In the genomic region with DNA sequence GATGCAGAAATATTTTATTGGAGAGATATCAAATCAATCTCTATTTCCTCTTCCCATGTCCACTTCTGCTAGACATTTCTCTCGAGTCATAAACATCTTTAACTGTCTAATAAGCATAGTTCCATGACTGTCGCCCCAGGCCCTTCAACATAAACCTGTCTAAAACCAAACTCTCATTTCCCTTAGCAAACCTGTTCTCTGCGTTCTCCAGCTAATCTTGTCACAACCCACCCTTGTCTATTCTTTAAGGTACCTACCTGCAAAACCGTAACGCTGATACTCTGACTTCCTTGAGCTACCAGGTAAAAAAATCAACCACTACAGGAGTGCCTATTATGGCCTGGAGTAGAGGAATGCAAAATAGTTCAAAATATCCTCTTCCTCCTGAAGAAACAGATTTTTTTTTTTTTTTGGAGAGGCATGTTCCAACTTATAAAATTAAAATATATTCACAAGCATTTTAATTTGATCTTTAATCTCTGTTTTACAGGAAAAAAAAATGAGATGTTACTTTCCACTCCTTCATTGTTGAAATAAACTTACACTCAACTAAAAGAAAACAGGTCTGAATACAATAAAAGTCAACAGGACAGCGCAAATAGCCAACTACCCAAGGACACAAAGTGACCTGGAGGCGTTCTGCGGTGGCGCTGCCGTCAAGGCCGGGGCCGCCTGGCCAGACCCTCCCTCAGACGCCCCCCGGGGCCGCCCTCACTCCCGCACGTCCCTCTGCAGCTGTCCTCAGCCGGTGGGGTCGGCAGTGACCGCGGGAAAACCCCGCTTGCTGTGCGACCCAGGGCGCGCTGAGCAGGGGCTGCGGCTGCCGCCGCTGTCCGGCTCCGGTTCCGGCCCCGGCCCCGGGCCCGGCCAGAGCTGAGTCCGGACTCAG, we compare ENCODE assay signal across 8 cellular contexts. TPM values are rescaled to one million over a fixed set of nuclear protein-coding genes. Genes with fewer than 3 reads are reported as not detected.
DNase-seq lines count a peak whose midpoint lies in the region; ATAC-seq, FAIRE-seq and TF ChIP-seq lines count a peak whose summit lies in the region.

No MANE protein-coding gene starts in this region.

- peak overlapping the region; percentile 83 for H3K9ac ChIP-seq in mesendoderm (ENCODE audit: low read length)

- peaks cover 4% of the 10 kb centered on the region for H3K4me1 ChIP-seq in mesendoderm (ENCODE audit: control insufficient read depth, low read depth, low read length)

- peak overlapping the region; percentile 75 for H3K4me3 ChIP-seq in mesendoderm (ENCODE audit: low read length)

- no peak overlapping the region for H3K23ac ChIP-seq in mesendoderm (ENCODE audit: low read length)

- peak; percentile 20 for FAIRE-seq in urothelium cell line (lab: Jason Lieb, UNC)

- H3K36me3 Mint-ChIP-seq in CD14-positive monocyte: peaks cover 15 to 21% of the 10 kb centered on the region in 2 donors
- peaks cover 38% of the 10 kb centered on the region for H3K36me3 Mint-ChIP-seq in dendritic cell treated with granulocyte-macrophage colony-stimulating factor and Interleukin-4, amounts not matched to agents 40 ng/mL and 50 ng/mL, for 4 days (ENCODE audit: low read depth)

- no peak overlapping the region for H2BK15ac ChIP-seq in mesendoderm (replicated peaks; ENCODE audit: low read depth)

- no peak for TF ChIP-seq CTCF in CD14-positive monocyte (IDR thresholded peaks at IDR 0.05)

- no CpG with 5 or more reads among the region's 35 CpGs for WGBS in mesendoderm (ENCODE audit: extremely low coverage, insufficient coverage, low lambda C conversion rate)

- no peak overlapping the region for H4K8ac ChIP-seq in mesendoderm (ENCODE audit: low read depth, low read length)

- peak overlapping the region; percentile 96 to 97 for H3K4me3 Mint-ChIP-seq in CD14-positive monocyte
- peak overlapping the region; percentile 96 for H3K4me3 Mint-ChIP-seq in dendritic cell treated with granulocyte-macrophage colony-stimulating factor and Interleukin-4, amounts not matched to agents 40 ng/mL and 50 ng/mL, for 4 days

- H3K79me1 ChIP-seq in mesendoderm (ENCODE audit: low read length): peaks cover 7% of the 10 kb centered on the region

- H3K27ac Mint-ChIP-seq in CD14-positive monocyte: peak overlapping the region; percentile 82 to 96 (median 93)
- H3K27ac Mint-ChIP-seq in dendritic cell treated with granulocyte-macrophage colony-stimulating factor and Interleukin-4, amounts not matched to agents 40 ng/mL and 50 ng/mL, for 4 days: peak overlapping the region; percentile 100

- H2AK5ac ChIP-seq in mesendoderm (ENCODE audit: low read length): no peak overlapping the region

- H3K18ac ChIP-seq in mesendoderm (ENCODE audit: low read length): peak overlapping the region; percentile 70

- peaks cover 42% of the 10 kb centered on the region for H3K79me2 ChIP-seq in mesendoderm (ENCODE audit: control insufficient read depth, insufficient read depth, low read length)

- H3K27ac ChIP-seq in mesendoderm (ENCODE audit: low read depth, low read length): peak overlapping the region; percentile 99

- DNase-seq in CD14-positive monocyte (ENCODE audit: low spot score) (no peak), mesendoderm (peak; percentile 11), urothelium cell line (ENCODE audit: low spot score) (no peak)
- no peak for DNase-seq in activated CD4-positive, alpha-beta T cell treated with anti-CD3 and anti-CD28 coated beads for 1 hour

- H3K27me3 Mint-ChIP-seq in CD14-positive monocyte (ENCODE audit: low read depth in 3 of 3): peaks cover 0 to 2% (median 0%) of the 10 kb centered on the region in 3 donors
- H3K27me3 Mint-ChIP-seq in dendritic cell treated with granulocyte-macrophage colony-stimulating factor and Interleukin-4, amounts not matched to agents 40 ng/mL and 50 ng/mL, for 4 days: no peaks in the 10 kb centered on the region

- intact Hi-C loops in CD14-positive monocyte (cut with micrococcal nuclease): loop anchor here in 1 of 2 donors (10.0 kb wide), 1 partner anchor 721 kb away; the partner anchor contains the start of gene DMTF1
- intact Hi-C loops in dendritic cell treated with granulocyte-macrophage colony-stimulating factor and Interleukin-4, amounts not matched to agents 40 ng/mL and 50 ng/mL, for 4 days (cut with micrococcal nuclease): loop anchor here (2.0 to 5.0 kb wide), 3 partner anchors 342 to 723 kb away; partner anchors contain the start of genes CROT and DMTF1

- peaks cover 9 to 20% (median 12%) of the 10 kb centered on the region in 7 donors for H3K9me3 Mint-ChIP-seq in CD14-positive monocyte
- peaks cover 9% of the 10 kb centered on the region for H3K9me3 Mint-ChIP-seq in dendritic cell treated with granulocyte-macrophage colony-stimulating factor and Interleukin-4, amounts not matched to agents 40 ng/mL and 50 ng/mL, for 4 days

- H4K5ac ChIP-seq in mesendoderm (ENCODE audit: low read length): no peak overlapping the region

- peak overlapping the region; percentile 15 for H2BK5ac ChIP-seq in mesendoderm (ENCODE audit: low read length)

- H3K4me2 ChIP-seq in mesendoderm (ENCODE audit: low read length): peak overlapping the region; percentile 77

- no peaks in the 10 kb centered on the region for H3K36me3 ChIP-seq in mesendoderm (ENCODE audit: control insufficient read depth, insufficient read depth, low read length)

- ATAC-seq in GM18868 (IDR thresholded peaks at IDR 0.05; ENCODE audit: unreplicated experiment) (peak; percentile 10), HG03060 (IDR thresholded peaks at IDR 0.05; ENCODE audit: low read depth, unreplicated experiment) (peak; percentile 1)

- H3K27me3 ChIP-seq in mesendoderm (ENCODE audit: insufficient read depth, low read length, poor library complexity): no peaks in the 10 kb centered on the region

- no peak overlapping the region for H3K4ac ChIP-seq in mesendoderm (ENCODE audit: low read depth, low read length)

- peaks cover 51% of the 10 kb centered on the region for H3K4me1 Mint-ChIP-seq in CD14-positive monocyte
- H3K4me1 Mint-ChIP-seq in dendritic cell treated with granulocyte-macrophage colony-stimulating factor and Interleukin-4, amounts not matched to agents 40 ng/mL and 50 ng/mL, for 4 days (ENCODE audit: low read depth): peaks cover 49% of the 10 kb centered on the region

- H2BK120ac ChIP-seq in mesendoderm (ENCODE audit: low read depth, low read length): peak overlapping the region; percentile 86

- H3K56ac ChIP-seq in mesendoderm (ENCODE audit: low read length): peak overlapping the region; percentile 89

TF ChIP-seq in PFSK-1, 5 proteins besides CTCF, POLR2A, EP300 and RAD21:
- TF ChIP-seq TAF1 (IDR thresholded peaks at IDR 0.05; ENCODE audit: borderline replicate concordance, insufficient read depth, low read length) (no peak), SIN3A (IDR thresholded peaks at IDR 0.05; ENCODE audit: borderline replicate concordance, insufficient read depth, low read length) (0 out of 2 replicates have a peak, but pooled peaks have one; percentile 52)

RNA-seq across cellular contexts. Expression of gene SLC25A40, which starts 0.8 kb away (rescaled TPM):
- polyA plus RNA-seq in CD14-positive monocyte: 10 to 100 TPM; 26.2 to 36.3 TPM
- 7.3 TPM for polyA plus RNA-seq in PFSK-1 (2012; ENCODE audit: insufficient read length, low read depth)
- 9.5 TPM for polyA plus RNA-seq in mesendoderm (2013, experiment 1 of 2)
- polyA plus RNA-seq in mesendoderm (2013, experiment 2 of 2): 10.9 TPM

RNA-seq across cellular contexts. Expression of gene DBF4, which starts 0.9 kb away (rescaled TPM):
- polyA plus RNA-seq in CD14-positive monocyte: 1 to 10 TPM; 6.7 to 7.3 TPM
- 10.6 TPM for polyA plus RNA-seq in PFSK-1 (2012; ENCODE audit: insufficient read length, low read depth)
- 66.7 TPM for polyA plus RNA-seq in mesendoderm (2013, experiment 1 of 2)
- polyA plus RNA-seq in mesendoderm (2013, experiment 2 of 2): 68.2 TPM

RNA-seq across cellular contexts. Expression of gene ADAM22, which starts 58.7 kb away (rescaled TPM):
- polyA plus RNA-seq in CD14-positive monocyte: under 1 TPM in 1 of 2 donors, not detected in 1; 0.17 TPM
- polyA plus RNA-seq in PFSK-1 (2012; ENCODE audit: insufficient read length, low read depth): 0.04 TPM
- 4.5 TPM for polyA plus RNA-seq in mesendoderm (2013, experiment 1 of 2)
- 4.1 TPM for polyA plus RNA-seq in mesendoderm (2013, experiment 2 of 2)
